ENCODE assay signal across 21 cellular contexts in genomic region chrX:48472851-48473717, GRCh38. TPM values are rescaled to one million over a fixed set of nuclear protein-coding genes. Genes with fewer than 3 reads are reported as not detected.
DNase-seq lines count a peak whose midpoint lies in the region; ATAC-seq, FAIRE-seq and TF ChIP-seq lines count a peak whose summit lies in the region.
"Had no signal": no experiment of that assay in that cellular context is flagged by ENCODE, and none has a peak within 500 bp of the region (broad histone marks: within the 10 kb centered on the region; RNA-seq: fewer than 3 reads in every experiment).

No MANE protein-coding gene starts in this region.

- H3K4me3 ChIP-seq in HepG2 (replicated peaks in 1 of 3; ENCODE audit: insufficient read depth in 1 of 3, low read depth in 2 of 3, low read length in 3 of 3): no peak overlapping the region
- no peak overlapping the region for H3K4me3 ChIP-seq in right lobe of liver
- peak overlapping the region; percentile 20 for H3K4me3 ChIP-seq in iPS-18a (ENCODE audit: low read length)
- H3K4me3 ChIP-seq in sigmoid colon: no peak overlapping the region
- no peak overlapping the region for H3K4me3 ChIP-seq in tibial nerve
- H3K4me3 ChIP-seq: Peyer's patch had no signal

- WGBS in HepG2 (ENCODE audit: low lambda C conversion rate): 60% methylated on average over 8 of the region's 13 CpGs
- WGBS in right lobe of liver (ENCODE audit: insufficient coverage, low coverage, low lambda C conversion rate, missing lambda C conversion rate): 46% methylated on average over 10 of the region's 13 CpGs
- 82 to 85% methylated on average over 13 of the region's 13 CpGs for WGBS in sigmoid colon, 2 donors
- 41 to 52% methylated on average over 12 to 13 of the region's 13 CpGs for WGBS in tibial nerve, 2 donors

- 0 out of 2 replicates have a peak overlapping the region, but pooled peaks have one; percentile 3 for H3K4me2 ChIP-seq in HepG2 (ENCODE audit: low read depth, low read length)
- H3K4me2 ChIP-seq: KMS-11 had no signal

- peaks cover 25% of the 10 kb centered on the region for H3K79me2 ChIP-seq in HepG2 (ENCODE audit: insufficient read depth, low read length)

- no peak for DNase-seq in HepG2 (ENCODE audit: low spot score)
- no peak for DNase-seq in right lobe of liver
- peak; percentile 37 for DNase-seq in SK-N-DZ (ENCODE audit: low spot score)
- no peak for DNase-seq in midbrain (lab: John Stamatoyannopoulos, UW)
- no peak for DNase-seq in sigmoid colon
- DNase-seq in tibial nerve (ENCODE audit: low spot score in 2 of 2): no peak
- DNase-seq: activated CD4-positive, CD25-positive, alpha-beta regulatory T cell; activated effector memory CD4-positive, alpha-beta T cell treated with Interleukin-2 at 50 U/mL for 16 hours; NCI-H146; NCI-H510A treated with DMSO at 0.1 percent for 48 hours; Peyer's patch; stimulated activated CD4-positive, alpha-beta T cell treated with anti-CD3 and anti-CD28 coated beads, Interleukin-4, amount 100 ng/mL, for 4 hours; T-helper 1 cell had no signal

- no TSS peak for BruUV-seq in HepG2 (replicated peaks; lab: Mats Ljungman, UMichigan)

- ATAC-seq in HepG2 (no peak), right lobe of liver (no peak), HG03108 (IDR thresholded peaks at IDR 0.05; ENCODE audit: unreplicated experiment) (no peak)
- ATAC-seq: sciatic nerve had no signal

- intact Hi-C loops in HepG2 (cut with micrococcal nuclease; ENCODE audit: unreplicated experiment) (loop anchor here (5.0 to 10.0 kb wide), 2 partner anchors 34 to 62 kb away; partner anchors contain the start of genes PORCN and TBC1D25), right lobe of liver (cut with DNase I) (no loop called here), sigmoid colon (cut with DNase I) (loop anchor here (10.0 kb wide), 1 partner anchor 398 kb away; the partner anchor contains the start of gene ZNF630)

- FAIRE-seq in HepG2 (lab: Jason Lieb, UNC): no peak
- FAIRE-seq: G401.6, islet of Langerhans had no signal

- H3K9ac ChIP-seq in HepG2 (ENCODE audit: insufficient read depth, low read depth, low read length) (no peak overlapping the region), iPS-18a (ENCODE audit: low read length) (no peak overlapping the region)
- H3K9ac ChIP-seq: KMS-11 had no signal

- H3K4me1 ChIP-seq in HepG2 (ENCODE audit: insufficient read depth, low read length) (peaks cover 62% of the 10 kb centered on the region), right lobe of liver (peaks cover 0 to 9% (median 0%) of the 10 kb centered on the region in 4 donors), iPS-18a (ENCODE audit: control insufficient read depth, low read depth, low read length) (peaks cover 8% of the 10 kb centered on the region), sigmoid colon (peaks cover 0 to 18% (median 5%) of the 10 kb centered on the region in 4 donors), tibial nerve (peaks cover 0 to 33% (median 0%) of the 10 kb centered on the region in 4 donors)
- H3K4me1 ChIP-seq: Peyer's patch had no signal

- no peaks in the 10 kb centered on the region; a peak in 1 of 5 replicates for H3K27me3 ChIP-seq in HepG2 (ENCODE audit: control insufficient read depth in 1 of 2, insufficient read depth in 2 of 2, low read length in 2 of 2)
- no peaks in the 10 kb centered on the region for H3K27me3 ChIP-seq in right lobe of liver
- H3K27me3 ChIP-seq in iPS-18a (ENCODE audit: control insufficient read depth, insufficient read depth, low read length): no peaks in the 10 kb centered on the region
- H3K27me3 ChIP-seq in sigmoid colon: no peaks in the 10 kb centered on the region
- H3K27me3 ChIP-seq in tibial nerve: no peaks in the 10 kb centered on the region
- H3K27me3 ChIP-seq: neutrophil, Peyer's patch had no signal

- TF ChIP-seq POLR2A in HepG2 (IDR thresholded peaks at IDR 0.05; ENCODE audit: insufficient read depth in 1 of 2, low read depth in 2 of 2, low read length in 2 of 2) (no peak), right lobe of liver (IDR thresholded peaks at IDR 0.05) (no peak), sigmoid colon (IDR thresholded peaks at IDR 0.05) (no peak), tibial nerve (IDR thresholded peaks at IDR 0.05) (no peak)

- TF ChIP-seq EP300 in HepG2 (IDR thresholded peaks at IDR 0.05; ENCODE audit: low read depth in 2 of 2, low read length in 2 of 2) (no peak), HepG2 (CRISPR knock-in tag; IDR thresholded peaks at IDR 0.05; ENCODE audit: borderline replicate concordance) (no peak), sigmoid colon (IDR thresholded peaks at IDR 0.05) (no peak), tibial nerve (IDR thresholded peaks at IDR 0.05) (no peak)

- H3K27ac ChIP-seq in HepG2 (ENCODE audit: extremely low read length, insufficient read depth, low read length): no peak overlapping the region
- no peak overlapping the region for H3K27ac ChIP-seq in right lobe of liver
- no peak overlapping the region for H3K27ac ChIP-seq in iPS-18a (ENCODE audit: low read length)
- H3K27ac ChIP-seq in sigmoid colon: no peak overlapping the region
- peak overlapping the region in 2 of 4 donors; percentile 67 to 69 for H3K27ac ChIP-seq in tibial nerve
- H3K27ac ChIP-seq: 22Rv1, KMS-11, neutrophil, Peyer's patch had no signal

- CTCF ChIA-PET in HepG2 (lab: Yijun Ruan, JAX; ENCODE audit: low intra/inter-chr PET ratio, low total read pairs): interaction anchor here (1.8 kb wide), 1 partner anchor 21 kb away, joined by 4 read pairs; no protein-coding TSS in a partner anchor

- H3K36me3 ChIP-seq in HepG2 (replicated peaks in 1 of 2; ENCODE audit: control insufficient read depth in 1 of 2, insufficient read depth in 2 of 2, low read length in 2 of 2) (no peaks in the 10 kb centered on the region), right lobe of liver (no peaks in the 10 kb centered on the region), iPS-18a (ENCODE audit: control insufficient read depth, low read depth, low read length) (no peaks in the 10 kb centered on the region), sigmoid colon (no peaks in the 10 kb centered on the region), tibial nerve (no peaks in the 10 kb centered on the region)
- H3K36me3 ChIP-seq: neutrophil, Peyer's patch had no signal

- H4K20me1 ChIP-seq in HepG2 (ENCODE audit: insufficient read depth, low read length): no peaks in the 10 kb centered on the region

- in situ Hi-C loops in HepG2 (cut with HindIII; ENCODE audit: extremely low pct_ligation_motif_present, low pct_unique_long_range_greater_than_20kb): no loop called here

- no peak for TF ChIP-seq CTCF in HepG2 (CRISPR knock-in tag; IDR thresholded peaks at IDR 0.05)
- no peak for TF ChIP-seq CTCF in right lobe of liver (IDR thresholded peaks at IDR 0.05)
- no peak for TF ChIP-seq CTCF in sigmoid colon (IDR thresholded peaks at IDR 0.05)
- no peak for TF ChIP-seq CTCF in tibial nerve (IDR thresholded peaks at IDR 0.05)

- POLR2A ChIA-PET in HepG2 (lab: Yijun Ruan, JAX): no interaction called here

- H3K9me3 ChIP-seq in HepG2 (ENCODE audit: low read length) (no peaks in the 10 kb centered on the region), right lobe of liver (no peaks in the 10 kb centered on the region), iPS-18a (ENCODE audit: control insufficient read depth, low read depth, low read length) (peaks cover 8% of the 10 kb centered on the region), sigmoid colon (no peaks in the 10 kb centered on the region), tibial nerve (no peaks in the 10 kb centered on the region)
- H3K9me3 ChIP-seq: neutrophil, Peyer's patch had no signal

- TF ChIP-seq RAD21 in HepG2 (CRISPR knock-in tag; IDR thresholded peaks at IDR 0.05): no peak

- no peak overlapping the region for H2AFZ ChIP-seq in HepG2 (ENCODE audit: low read length)

RNA-seq across cellular contexts. Expression of gene FTSJ1, which starts 2.9 kb away (rescaled TPM):
- total RNA-seq in HepG2 (2016; rRNA removed; fragmentation: Illumina TruSeq; extraction: Trizol) (37.9 and 40.1 TPM in 2 replicates), right lobe of liver (10 to 100 TPM in 5 of 6 experiments, 1 to 10 TPM in 1; 9.9 to 30.4 (median 12.5) TPM), sigmoid colon (10 to 100 TPM; 24.6 to 39.9 (median 28.4) TPM), tibial nerve (10 to 100 TPM; 46.1 to 81.3 (median 51.0) TPM)
- total RNA-seq in HepG2 (2016; cell fraction: cytosol; rRNA removed; fragmentation: Illumina TruSeq; extraction: Trizol; ENCODE audit: low read depth): 14.5 and 21.0 TPM in 2 replicates
- total RNA-seq in HepG2 (2016; cell fraction: insoluble cytoplasmic fraction; rRNA removed; fragmentation: Illumina TruSeq; extraction: Trizol): 38.2 and 38.5 TPM in 2 replicates
- total RNA-seq in HepG2 (2016; cell fraction: membrane; rRNA removed; fragmentation: Illumina TruSeq; extraction: Trizol): 28.7 and 33.6 TPM in 2 replicates
- 21.1 and 25.4 TPM in 2 replicates for total RNA-seq in HepG2 (2016; cell fraction: nucleus; rRNA removed; fragmentation: Illumina TruSeq; extraction: Trizol)
- polyA plus RNA-seq in HepG2 (2011; rRNA removed) (29.2 and 30.3 TPM in 2 replicates), sigmoid colon (10 to 100 TPM; 15.6 to 37.4 (median 18.5) TPM)
- polyA plus RNA-seq in HepG2 (2011; cell fraction: cytosol; rRNA removed): 21.3 and 28.2 TPM in 2 replicates
- polyA plus RNA-seq in HepG2 (2011; cell fraction: nucleus; rRNA removed): 49.1 and 64.2 TPM in 2 replicates
- polyA plus RNA-seq in HepG2 (2012): 19.2 and 29.3 TPM in 2 replicates
- 16.8 and 24.9 TPM in 2 replicates for polyA plus RNA-seq in HepG2 (2016; cell fraction: cytosol; fragmentation: Illumina TruSeq; extraction: Trizol; ENCODE audit: low read depth)
- 45.2 and 50.6 TPM in 2 replicates for polyA plus RNA-seq in HepG2 (2016; cell fraction: insoluble cytoplasmic fraction; fragmentation: Illumina TruSeq; extraction: Trizol; ENCODE audit: low read depth)
- 26.8 and 36.1 TPM in 2 replicates for polyA plus RNA-seq in HepG2 (2016; cell fraction: membrane; fragmentation: Illumina TruSeq; extraction: Trizol; ENCODE audit: low read depth)
- 56.7 and 58.6 TPM in 2 replicates for polyA plus RNA-seq in HepG2 (2016; cell fraction: nucleus; fragmentation: Illumina TruSeq; extraction: Trizol; ENCODE audit: insufficient read depth, low read depth)
- 31.0 and 108 TPM in 2 replicates for polyA minus RNA-seq in HepG2 (2011; rRNA and poly(A)+ RNA removed; ENCODE audit: low replicate concordance)
- 9.3 and 14.7 TPM in 2 replicates for polyA minus RNA-seq in HepG2 (2011; cell fraction: cytosol; rRNA and poly(A)+ RNA removed)
- 14.7 and 15.6 TPM in 2 replicates for polyA minus RNA-seq in HepG2 (2011; cell fraction: nucleus; rRNA and poly(A)+ RNA removed)
- 68.3 and 117 TPM in 2 replicates for polyA plus RNA-seq in SK-N-DZ (2014; cell fraction: cytosol; rRNA removed)
- 136 and 161 TPM in 2 replicates for polyA plus RNA-seq in SK-N-DZ (2014; cell fraction: nucleus; rRNA removed)

RNA-seq across cellular contexts. Expression of gene SLC38A5, which starts 3.0 kb away (rescaled TPM):
- total RNA-seq in HepG2 (2016; rRNA removed; fragmentation: Illumina TruSeq; extraction: Trizol): 22.3 and 46.1 TPM in 2 replicates
- 13.5 and 14.5 TPM in 2 replicates for total RNA-seq in HepG2 (2016; cell fraction: cytosol; rRNA removed; fragmentation: Illumina TruSeq; extraction: Trizol; ENCODE audit: low read depth)
- 20.3 and 48.1 TPM in 2 replicates for total RNA-seq in HepG2 (2016; cell fraction: insoluble cytoplasmic fraction; rRNA removed; fragmentation: Illumina TruSeq; extraction: Trizol)
- 23.8 and 29.3 TPM in 2 replicates for total RNA-seq in HepG2 (2016; cell fraction: membrane; rRNA removed; fragmentation: Illumina TruSeq; extraction: Trizol)
- 40.9 and 48.7 TPM in 2 replicates for total RNA-seq in HepG2 (2016; cell fraction: nucleus; rRNA removed; fragmentation: Illumina TruSeq; extraction: Trizol)
- 73.4 and 90.9 TPM in 2 replicates for polyA plus RNA-seq in HepG2 (2011; rRNA removed)
- 75.4 and 104 TPM in 2 replicates for polyA plus RNA-seq in HepG2 (2011; cell fraction: cytosol; rRNA removed)
- 312 and 314 TPM in 2 replicates for polyA plus RNA-seq in HepG2 (2011; cell fraction: nucleus; rRNA removed)
- 32.8 and 75.3 TPM in 2 replicates for polyA plus RNA-seq in HepG2 (2012)
- 16.0 and 18.8 TPM in 2 replicates for polyA plus RNA-seq in HepG2 (2016; cell fraction: cytosol; fragmentation: Illumina TruSeq; extraction: Trizol; ENCODE audit: low read depth)
- polyA plus RNA-seq in HepG2 (2016; cell fraction: insoluble cytoplasmic fraction; fragmentation: Illumina TruSeq; extraction: Trizol; ENCODE audit: low read depth): 22.1 and 26.8 TPM in 2 replicates
- polyA plus RNA-seq in HepG2 (2016; cell fraction: membrane; fragmentation: Illumina TruSeq; extraction: Trizol; ENCODE audit: low read depth): 22.3 and 26.2 TPM in 2 replicates
- polyA plus RNA-seq in HepG2 (2016; cell fraction: nucleus; fragmentation: Illumina TruSeq; extraction: Trizol; ENCODE audit: insufficient read depth, low read depth): 112 and 114 TPM in 2 replicates
- 224 and 1,094 TPM in 2 replicates for polyA minus RNA-seq in HepG2 (2011; rRNA and poly(A)+ RNA removed; ENCODE audit: low replicate concordance)
- polyA minus RNA-seq in HepG2 (2011; cell fraction: cytosol; rRNA and poly(A)+ RNA removed): 41.8 and 53.3 TPM in 2 replicates
- polyA minus RNA-seq in HepG2 (2011; cell fraction: nucleus; rRNA and poly(A)+ RNA removed): 19.8 and 22.1 TPM in 2 replicates
- 1 to 10 TPM in 1 of 6 experiments, under 1 TPM in 4, not detected in 1; 0.22 to 1.4 (median 0.37) TPM for total RNA-seq in right lobe of liver
- polyA plus RNA-seq in SK-N-DZ (2014; cell fraction: cytosol; rRNA removed): 12.9 and 14.7 TPM in 2 replicates
- polyA plus RNA-seq in SK-N-DZ (2014; cell fraction: nucleus; rRNA removed): 16.5 and 21.2 TPM in 2 replicates
- total RNA-seq in sigmoid colon: 1 to 10 TPM; 1.9 to 4.6 (median 3.7) TPM
- 10 to 100 TPM in 1 of 3 donors, 1 to 10 TPM in 2; 3.7 to 68.4 (median 4.2) TPM for polyA plus RNA-seq in sigmoid colon
- total RNA-seq in tibial nerve: 10 to 100 TPM in 1 of 4 donors, 1 to 10 TPM in 3; 2.4 to 21.9 (median 4.5) TPM

RNA-seq across cellular contexts. Expression of gene PORCN, which starts 35.7 kb away (rescaled TPM):
- total RNA-seq in HepG2 (2016; rRNA removed; fragmentation: Illumina TruSeq; extraction: Trizol): 2.6 and 3.9 TPM in 2 replicates
- 2.7 and 3.7 TPM in 2 replicates for total RNA-seq in HepG2 (2016; cell fraction: cytosol; rRNA removed; fragmentation: Illumina TruSeq; extraction: Trizol; ENCODE audit: low read depth)
- 1.7 and 3.0 TPM in 2 replicates for total RNA-seq in HepG2 (2016; cell fraction: insoluble cytoplasmic fraction; rRNA removed; fragmentation: Illumina TruSeq; extraction: Trizol)
- total RNA-seq in HepG2 (2016; cell fraction: membrane; rRNA removed; fragmentation: Illumina TruSeq; extraction: Trizol): 4.4 and 5.2 TPM in 2 replicates
- total RNA-seq in HepG2 (2016; cell fraction: nucleus; rRNA removed; fragmentation: Illumina TruSeq; extraction: Trizol): 1.9 and 2.5 TPM in 2 replicates
- polyA plus RNA-seq in HepG2 (2011; rRNA removed): 5.8 and 6.0 TPM in 2 replicates
- 4.1 and 6.5 TPM in 2 replicates for polyA plus RNA-seq in HepG2 (2011; cell fraction: cytosol; rRNA removed)
- polyA plus RNA-seq in HepG2 (2011; cell fraction: nucleus; rRNA removed): 19.8 and 20.1 TPM in 2 replicates
- 2.3 and 3.6 TPM in 2 replicates for polyA plus RNA-seq in HepG2 (2012)
- polyA plus RNA-seq in HepG2 (2016; cell fraction: cytosol; fragmentation: Illumina TruSeq; extraction: Trizol; ENCODE audit: low read depth): 3.8 and 3.9 TPM in 2 replicates
- polyA plus RNA-seq in HepG2 (2016; cell fraction: insoluble cytoplasmic fraction; fragmentation: Illumina TruSeq; extraction: Trizol; ENCODE audit: low read depth): 2.5 and 3.3 TPM in 2 replicates
- 4.6 and 5.1 TPM in 2 replicates for polyA plus RNA-seq in HepG2 (2016; cell fraction: membrane; fragmentation: Illumina TruSeq; extraction: Trizol; ENCODE audit: low read depth)
- 5.0 and 5.7 TPM in 2 replicates for polyA plus RNA-seq in HepG2 (2016; cell fraction: nucleus; fragmentation: Illumina TruSeq; extraction: Trizol; ENCODE audit: insufficient read depth, low read depth)
- 16.7 and 23.7 TPM in 2 replicates for polyA minus RNA-seq in HepG2 (2011; rRNA and poly(A)+ RNA removed; ENCODE audit: low replicate concordance)
- 1.7 and 2.0 TPM in 2 replicates for polyA minus RNA-seq in HepG2 (2011; cell fraction: cytosol; rRNA and poly(A)+ RNA removed)
- polyA minus RNA-seq in HepG2 (2011; cell fraction: nucleus; rRNA and poly(A)+ RNA removed): 4.2 and 5.1 TPM in 2 replicates
- 1 to 10 TPM; 1.7 to 6.1 (median 1.9) TPM for total RNA-seq in right lobe of liver
- polyA plus RNA-seq in SK-N-DZ (2014; cell fraction: cytosol; rRNA removed): 9.7 and 12.9 TPM in 2 replicates
- polyA plus RNA-seq in SK-N-DZ (2014; cell fraction: nucleus; rRNA removed): 18.7 and 28.0 TPM in 2 replicates
- 10 to 100 TPM; 12.2 to 13.3 (median 12.9) TPM for total RNA-seq in sigmoid colon
- 1 to 10 TPM; 1.2 to 7.4 (median 3.2) TPM for polyA plus RNA-seq in sigmoid colon
- total RNA-seq in tibial nerve: 10 to 100 TPM in 3 of 4 donors, 1 to 10 TPM in 1; 8.8 to 19.8 (median 16.1) TPM

RNA-seq across cellular contexts. Expression of gene EBP, which starts 48.5 kb away (rescaled TPM):
- 162 and 260 TPM in 2 replicates for total RNA-seq in HepG2 (2016; rRNA removed; fragmentation: Illumina TruSeq; extraction: Trizol)
- total RNA-seq in HepG2 (2016; cell fraction: cytosol; rRNA removed; fragmentation: Illumina TruSeq; extraction: Trizol; ENCODE audit: low read depth): 147 and 171 TPM in 2 replicates
- 146 and 274 TPM in 2 replicates for total RNA-seq in HepG2 (2016; cell fraction: insoluble cytoplasmic fraction; rRNA removed; fragmentation: Illumina TruSeq; extraction: Trizol)
- 149 and 167 TPM in 2 replicates for total RNA-seq in HepG2 (2016; cell fraction: membrane; rRNA removed; fragmentation: Illumina TruSeq; extraction: Trizol)
- total RNA-seq in HepG2 (2016; cell fraction: nucleus; rRNA removed; fragmentation: Illumina TruSeq; extraction: Trizol): 182 and 206 TPM in 2 replicates
- 106 and 162 TPM in 2 replicates for polyA plus RNA-seq in HepG2 (2011; rRNA removed)
- 168 and 176 TPM in 2 replicates for polyA plus RNA-seq in HepG2 (2011; cell fraction: cytosol; rRNA removed)
- polyA plus RNA-seq in HepG2 (2011; cell fraction: nucleus; rRNA removed): 94.7 and 111 TPM in 2 replicates
- 122 and 141 TPM in 2 replicates for polyA plus RNA-seq in HepG2 (2012)
- 138 and 157 TPM in 2 replicates for polyA plus RNA-seq in HepG2 (2016; cell fraction: cytosol; fragmentation: Illumina TruSeq; extraction: Trizol; ENCODE audit: low read depth)
- 129 and 142 TPM in 2 replicates for polyA plus RNA-seq in HepG2 (2016; cell fraction: insoluble cytoplasmic fraction; fragmentation: Illumina TruSeq; extraction: Trizol; ENCODE audit: low read depth)
- polyA plus RNA-seq in HepG2 (2016; cell fraction: membrane; fragmentation: Illumina TruSeq; extraction: Trizol; ENCODE audit: low read depth): 117 and 128 TPM in 2 replicates
- polyA plus RNA-seq in HepG2 (2016; cell fraction: nucleus; fragmentation: Illumina TruSeq; extraction: Trizol; ENCODE audit: insufficient read depth, low read depth): 318 and 347 TPM in 2 replicates
- 268 and 948 TPM in 2 replicates for polyA minus RNA-seq in HepG2 (2011; rRNA and poly(A)+ RNA removed; ENCODE audit: low replicate concordance)
- polyA minus RNA-seq in HepG2 (2011; cell fraction: cytosol; rRNA and poly(A)+ RNA removed): 59.2 and 70.4 TPM in 2 replicates
- polyA minus RNA-seq in HepG2 (2011; cell fraction: nucleus; rRNA and poly(A)+ RNA removed): 25.6 and 30.3 TPM in 2 replicates
- 100 to 1,000 TPM; 150 to 276 (median 225) TPM for total RNA-seq in right lobe of liver
- polyA plus RNA-seq in SK-N-DZ (2014; cell fraction: cytosol; rRNA removed): 130 and 153 TPM in 2 replicates
- 86.0 and 122 TPM in 2 replicates for polyA plus RNA-seq in SK-N-DZ (2014; cell fraction: nucleus; rRNA removed)
- total RNA-seq in sigmoid colon: 10 to 100 TPM; 14.3 to 25.3 (median 18.6) TPM
- polyA plus RNA-seq in sigmoid colon: 100 to 1,000 TPM in 1 of 3 donors, 10 to 100 TPM in 2; 47.4 to 310 (median 65.4) TPM
- total RNA-seq in tibial nerve: 10 to 100 TPM; 21.1 to 29.2 (median 23.6) TPM

Comparison
In these comparisons a context has a peak if more than half of its experiments do, and no peak if none do; other contexts are left out.
1. intact Hi-C loops: an anchor here in HepG2 (5.0 to 10.0 kb wide) and sigmoid colon (10.0 kb wide); none called in right lobe of liver.